ENCODE assay signal across 1 cellular context in genomic region chr11:119728651-119729580, GRCh38.
A peak's percentile ranks its signal among the peaks of the same experiment; 100 is the strongest.
TF ChIP-seq lines count a peak whose summit lies in the region.

NECTIN1 (minus strand) TSS chr11:119729200; CDS start chr11:119728553, 647 bp downstream.

TF ChIP-seq in WTC11, 78 proteins besides CTCF, POLR2A, EP300 and RAD21 (continued from another document):
- peak; percentile 99 for TF ChIP-seq HMGXB4 (CRISPR knock-in tag; IDR thresholded peaks at IDR 0.05)
- TF ChIP-seq NR2C2 (CRISPR knock-in tag; IDR thresholded peaks at IDR 0.05), result no peak
- no peak for TF ChIP-seq GTF2I (CRISPR knock-in tag; conservative IDR thresholded peaks at IDR 0.05)
- TF ChIP-seq FOXP1 (CRISPR knock-in tag; IDR thresholded peaks at IDR 0.05; ENCODE audit: borderline replicate concordance), result peak; percentile 68; the same call in 1 of the 2 replicates
- TF ChIP-seq SP1 (CRISPR knock-in tag; conservative IDR thresholded peaks at IDR 0.05), result peak; percentile 80
- TF ChIP-seq KAT7 (CRISPR knock-in tag; IDR thresholded peaks at IDR 0.05; ENCODE audit: borderline replicate concordance), result peak; percentile 61; the same call in 1 of the 2 replicates
